27 cellular contexts compared by ENCODE assay signal in the genomic region with DNA sequence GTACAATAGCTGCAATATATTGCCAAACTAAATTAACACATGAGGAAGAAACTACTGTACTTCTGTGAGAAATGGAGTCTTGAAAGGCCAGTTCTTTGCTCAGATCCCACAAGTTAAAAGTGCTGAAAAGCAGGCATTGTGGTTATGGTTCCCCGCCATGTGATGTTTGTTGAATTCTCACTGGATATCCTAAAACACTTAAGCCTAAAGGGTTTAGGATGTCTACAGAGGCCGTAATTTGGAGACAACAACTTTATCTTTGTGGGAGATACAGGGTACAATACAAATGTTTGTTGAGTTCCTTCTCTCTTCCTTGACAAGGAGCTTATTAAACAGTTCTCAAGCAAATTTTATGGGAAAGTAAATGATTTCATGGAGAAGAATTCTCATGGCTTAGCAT. TPM values are rescaled to one million over a fixed set of nuclear protein-coding genes. Genes with fewer than 3 reads are reported as not detected.
DNase-seq lines count a peak whose midpoint lies in the region; ATAC-seq and TF ChIP-seq lines count a peak whose summit lies in the region.
"Had no signal": no experiment of that assay in that cellular context is flagged by ENCODE, and none has a peak within 500 bp of the region (broad histone marks: within the 10 kb centered on the region; RNA-seq: fewer than 3 reads in every experiment).

No MANE protein-coding gene starts in this region.

- H3K79me2 ChIP-seq in GM23338 (replicated peaks; ENCODE audit: insufficient read depth): no peaks in the 10 kb centered on the region

- H3K4me1 ChIP-seq in GM23338 (ENCODE audit: insufficient read depth): 0 out of 2 replicates have a peak, but pooled peaks cover 9% of the 10 kb centered on the region
- H3K4me1 ChIP-seq in CD4-positive, alpha-beta memory T cell (ENCODE audit: insufficient read depth, low read length): no peaks in the 10 kb centered on the region
- H3K4me1 ChIP-seq: SJSA1 had no signal

- H3K4me1 Mint-ChIP-seq in GM23338 (peaks cover 18% of the 10 kb centered on the region), nephron progenitor cell (peaks cover 72% of the 10 kb centered on the region)
- no peaks in the 10 kb centered on the region for H3K4me1 Mint-ChIP-seq in CD4-positive, alpha-beta memory T cell
- H3K4me1 Mint-ChIP-seq: IgD-negative memory B cell had no signal

- peak overlapping the region; percentile 54; the same call in 1 of the 2 replicates for H2AFZ ChIP-seq in GM23338

- no peak for DNase-seq in GM23338 (ENCODE audit: low spot score)
- no peak for DNase-seq in SK-N-MC (ENCODE audit: low read depth, low spot score)
- DNase-seq in foreskin melanocyte: peak; percentile 91
- DNase-seq in nephron progenitor cell: no peak
- no peak for DNase-seq in GM03348 (ENCODE audit: low spot score)
- DNase-seq in CD4-positive, alpha-beta memory T cell: no peak
- no peak for DNase-seq in KG1 (lab: John Stamatoyannopoulos, UW)
- DNase-seq: AML-193; C1 segment of cervical spinal cord; CD8-positive, alpha-beta T cell; HCEC 1CT; Karpas-422; NCI-H1092; NCI-H1417 treated with DMSO at 0.1 percent for 48 hours; NCI-H187; NCI-H2081 treated with DMSO at 0.1 percent for 48 hours; NCI-H2171; NCI-H226; NCI-H510A; NCI-H69; Right ventricle myocardium superior; RPMI8226 had no signal

- H3F3A ChIP-seq in GM23338 (replicated peaks; ENCODE audit: low read depth): no peaks in the 10 kb centered on the region

- H3K4me3 Mint-ChIP-seq in GM23338: no peak overlapping the region
- H3K4me3 Mint-ChIP-seq in nephron progenitor cell: no peak overlapping the region
- no peak overlapping the region for H3K4me3 Mint-ChIP-seq in CD4-positive, alpha-beta memory T cell
- H3K4me3 Mint-ChIP-seq: CD8-positive, alpha-beta T cell had no signal

- H3K36me3 Mint-ChIP-seq in GM23338 (ENCODE audit: low read depth) (no peaks in the 10 kb centered on the region), nephron progenitor cell (ENCODE audit: low read depth) (peaks cover 5% of the 10 kb centered on the region)
- no peaks in the 10 kb centered on the region for H3K36me3 Mint-ChIP-seq in CD4-positive, alpha-beta memory T cell
- H3K36me3 Mint-ChIP-seq: CD8-positive, alpha-beta T cell; IgD-negative memory B cell had no signal

- H3K9me3 Mint-ChIP-seq in GM23338: no peaks in the 10 kb centered on the region
- no peaks in the 10 kb centered on the region for H3K9me3 Mint-ChIP-seq in nephron progenitor cell
- no peaks in the 10 kb centered on the region for H3K9me3 Mint-ChIP-seq in CD4-positive, alpha-beta memory T cell
- H3K9me3 Mint-ChIP-seq: CD8-positive, alpha-beta T cell had no signal

- intact Hi-C loops in CD4-positive, alpha-beta memory T cell (cut with micrococcal nuclease): no loop called here

- POLR2A ChIA-PET in CD4-positive, alpha-beta memory T cell (lab: Charles Lee; ENCODE audit: partially characterized antibody): no interaction called here

- no peaks in the 10 kb centered on the region for H3K27me3 ChIP-seq in GM23338 (ENCODE audit: insufficient read depth)
- H3K27me3 ChIP-seq in CD4-positive, alpha-beta memory T cell (ENCODE audit: insufficient read depth, low read length): no peaks in the 10 kb centered on the region
- H3K27me3 ChIP-seq: SJSA1 had no signal

- H3K27ac Mint-ChIP-seq in GM23338 (no peak overlapping the region), nephron progenitor cell (peak overlapping the region; percentile 33)
- H3K27ac Mint-ChIP-seq in CD4-positive, alpha-beta memory T cell: no peak overlapping the region
- H3K27ac Mint-ChIP-seq: CD8-positive, alpha-beta T cell; IgD-negative memory B cell had no signal

- H3K9me3 ChIP-seq in SK-N-MC (ENCODE audit: low read depth, low read length): no peaks in the 10 kb centered on the region
- H3K9me3 ChIP-seq in CD4-positive, alpha-beta memory T cell (ENCODE audit: control insufficient read depth in 1 of 2, low read length in 2 of 2): no peaks in the 10 kb centered on the region
- H3K9me3 ChIP-seq: A549, SJSA1 had no signal

- peaks cover 6% of the 10 kb centered on the region for H3K9me2 ChIP-seq in GM23338 (ENCODE audit: insufficient read depth)

- H3K27me3 Mint-ChIP-seq in GM23338 (ENCODE audit: insufficient read depth, low read depth, poor library complexity) (peaks cover 2% of the 10 kb centered on the region), nephron progenitor cell (ENCODE audit: low read depth, poor library complexity) (peaks cover 4% of the 10 kb centered on the region)
- H3K27me3 Mint-ChIP-seq in CD4-positive, alpha-beta memory T cell: peaks cover 11 to 21% of the 10 kb centered on the region in 2 donors

- H4K20me1 ChIP-seq in GM23338 (replicated peaks; ENCODE audit: insufficient read depth): no peaks in the 10 kb centered on the region

- TF ChIP-seq CTCF in GM23338 (conservative IDR thresholded peaks at IDR 0.05; ENCODE audit: low read depth in 2 of 2): no peak
- TF ChIP-seq CTCF in nephron progenitor cell (IDR thresholded peaks at IDR 0.05): no peak

- H3K4me3 ChIP-seq in GM23338 (no peak overlapping the region), SK-N-MC (peak overlapping the region; percentile 18)
- no peak overlapping the region for H3K4me3 ChIP-seq in CD4-positive, alpha-beta memory T cell (ENCODE audit: low read length in 2 of 2)
- H3K4me3 ChIP-seq: A549, SJSA1 had no signal

- H3K27ac ChIP-seq in GM23338 (ENCODE audit: low read depth) (no peak overlapping the region), SK-N-MC (no peak overlapping the region)
- H3K27ac ChIP-seq in CD4-positive, alpha-beta memory T cell (ENCODE audit: low read depth, low read length): no peak overlapping the region
- H3K27ac ChIP-seq: A549, HL-60, SJSA1 had no signal

- no peak overlapping the region for H3K9ac ChIP-seq in SK-N-MC (ENCODE audit: insufficient read length)

- CTCF ChIA-PET in CD4-positive, alpha-beta memory T cell (lab: Charles Lee; ENCODE audit: partially characterized antibody): no interaction called here

- no peak for ATAC-seq in GM23338
- ATAC-seq: A549; CD8-positive, alpha-beta T cell had no signal

- H3K36me3 ChIP-seq in GM23338 (ENCODE audit: insufficient read depth) (no peaks in the 10 kb centered on the region), SK-N-MC (ENCODE audit: insufficient read depth, low read length) (no peaks in the 10 kb centered on the region)
- H3K36me3 ChIP-seq in CD4-positive, alpha-beta memory T cell (ENCODE audit: insufficient read depth, low read length): no peaks in the 10 kb centered on the region
- H3K36me3 ChIP-seq: SJSA1 had no signal

- no peak overlapping the region for H3K4me2 ChIP-seq in GM23338
- H3K4me2 ChIP-seq: A549 had no signal

TF ChIP-seq in GM23338, 12 proteins besides CTCF, POLR2A, EP300 and RAD21:
- no peak for TF ChIP-seq EZH2 (IDR thresholded peaks at IDR 0.05; ENCODE audit: low read depth, unreplicated experiment)
- no peak for TF ChIP-seq STAT1 (IDR thresholded peaks at IDR 0.05; ENCODE audit: unreplicated experiment)
- TF ChIP-seq ETS1 (IDR thresholded peaks at IDR 0.05): no peak
- no peak for TF ChIP-seq ZNF114 (CRISPR knock-in tag; IDR thresholded peaks at IDR 0.05)
- no peak for TF ChIP-seq POLR2AphosphoS5 (IDR thresholded peaks at IDR 0.05; ENCODE audit: low read depth)

RNA-seq across cellular contexts. Expression of gene TMEM212, which starts 53.2 kb away (rescaled TPM):
- total RNA-seq in GM23338 (2014; rRNA removed; shearing (Covaris generic)): not detected in 2 replicates
- polyA plus RNA-seq in GM23338 (2016; fragmentation: Nextera tagmentation; extraction: Ambion mirVana): not detected in 2 replicates
- not detected for total RNA-seq in CD4-positive, alpha-beta memory T cell
- polyA plus RNA-seq in CD4-positive, alpha-beta memory T cell: not detected
- total RNA-seq: CD8-positive, alpha-beta T cell; H1; Right ventricle myocardium superior; SJSA1 had no signal
- polyA plus RNA-seq: A549, H1, IgD-negative memory B cell had no signal
